1 cellular context compared by ENCODE assay signal in genomic region chr15:58178668-58179067, GRCh38.
TF ChIP-seq lines count a peak whose summit lies in the region.

No MANE protein-coding gene starts in this region.

TF ChIP-seq in K562, 482 proteins besides CTCF, POLR2A, EP300 and RAD21 (continued from another document and continues in another):
- TF ChIP-seq STAT6 (CRISPR knock-in tag; IDR thresholded peaks at IDR 0.05) (no peak), TBP (optimal IDR thresholded peaks at IDR 0.05; ENCODE audit: low read depth, low read length) (no peak), E2F3 (CRISPR knock-in tag; IDR thresholded peaks at IDR 0.05) (no peak), ZNF277 (CRISPR knock-in tag; IDR thresholded peaks at IDR 0.05; ENCODE audit: borderline replicate concordance) (no peak), RREB1 (CRISPR knock-in tag; IDR thresholded peaks at IDR 0.05) (no peak), HDAC2 (IDR thresholded peaks at IDR 0.05) (no peak), PHB (CRISPR knock-in tag; IDR thresholded peaks at IDR 0.05) (no peak), ZNF311 (CRISPR knock-in tag; IDR thresholded peaks at IDR 0.05) (no peak), DIDO1 (tag; IDR thresholded peaks at IDR 0.05; ENCODE audit: low read depth) (no peak), MED1 (CRISPR knock-in tag; IDR thresholded peaks at IDR 0.05; ENCODE audit: borderline replicate concordance) (no peak), BRCA1 (IDR thresholded peaks at IDR 0.05) (no peak), BRCA1 (CRISPR knock-in tag; IDR thresholded peaks at IDR 0.05) (no peak), CSDE1 (IDR thresholded peaks at IDR 0.05) (no peak), JUNB (CRISPR knock-in tag; conservative IDR thresholded peaks at IDR 0.05) (no peak), ETV6 (IDR thresholded peaks at IDR 0.05; ENCODE audit: borderline replicate concordance in 1 of 2, low read depth in 2 of 2, low read length in 1 of 2) (no peak), ETV6 (CRISPR knock-in tag; IDR thresholded peaks at IDR 0.05; ENCODE audit: borderline replicate concordance) (no peak), NCOA6 (IDR thresholded peaks at IDR 0.05) (no peak), ATF1 (CRISPR knock-in tag; IDR thresholded peaks at IDR 0.05) (no peak), ATF1 (tag; IDR thresholded peaks at IDR 0.05) (no peak), NFIC (IDR thresholded peaks at IDR 0.05) (no peak), CBFA2T3 (IDR thresholded peaks at IDR 0.05) (0 out of 2 replicates have a peak, but pooled peaks have one; percentile 21), ARID1B (IDR thresholded peaks at IDR 0.05) (peak; percentile 32), RCOR1 (IDR thresholded peaks at IDR 0.05; ENCODE audit: borderline replicate concordance in 1 of 2, low read depth in 2 of 2, low read length in 2 of 2) (no peak), PKNOX1 (IDR thresholded peaks at IDR 0.05) (no peak), ZBTB26 (CRISPR knock-in tag; IDR thresholded peaks at IDR 0.05) (no peak), CBX1 (IDR thresholded peaks at IDR 0.05; ENCODE audit: low read depth) (no peak), FIP1L1 (IDR thresholded peaks at IDR 0.05; ENCODE audit: low read depth, low read length, poor library complexity, severe bottlenecking) (no peak), SMARCA4 (IDR thresholded peaks at IDR 0.05) (no peak), SMARCC2 (IDR thresholded peaks at IDR 0.05; ENCODE audit: low read depth) (no peak), PRMT5 (CRISPR knock-in tag; IDR thresholded peaks at IDR 0.05) (no peak), ERF (CRISPR knock-in tag; IDR thresholded peaks at IDR 0.05) (no peak), GTF2A2 (tag; IDR thresholded peaks at IDR 0.05) (no peak), ELK3 (CRISPR knock-in tag; IDR thresholded peaks at IDR 0.05) (no peak), ZKSCAN1 (IDR thresholded peaks at IDR 0.05; ENCODE audit: low read depth, low read length) (0 out of 2 replicates have a peak, but pooled peaks have one; percentile 53), SMAD4 (CRISPR knock-in tag; conservative IDR thresholded peaks at IDR 0.05) (0 out of 2 replicates have a peak, but pooled peaks have one; percentile 2), CGGBP1 (CRISPR knock-in tag; IDR thresholded peaks at IDR 0.05) (no peak), KLF6 (CRISPR knock-in tag; IDR thresholded peaks at IDR 0.05; ENCODE audit: borderline replicate concordance) (no peak), ZNF589 (CRISPR knock-in tag; IDR thresholded peaks at IDR 0.05; ENCODE audit: low read depth) (0 out of 2 replicates have a peak, but pooled peaks have one; percentile 2), ZNF445 (CRISPR knock-in tag; IDR thresholded peaks at IDR 0.05; ENCODE audit: low read depth) (no peak), ZNF140 (CRISPR knock-in tag; IDR thresholded peaks at IDR 0.05) (no peak)
- TF ChIP-seq, protein P1, sequence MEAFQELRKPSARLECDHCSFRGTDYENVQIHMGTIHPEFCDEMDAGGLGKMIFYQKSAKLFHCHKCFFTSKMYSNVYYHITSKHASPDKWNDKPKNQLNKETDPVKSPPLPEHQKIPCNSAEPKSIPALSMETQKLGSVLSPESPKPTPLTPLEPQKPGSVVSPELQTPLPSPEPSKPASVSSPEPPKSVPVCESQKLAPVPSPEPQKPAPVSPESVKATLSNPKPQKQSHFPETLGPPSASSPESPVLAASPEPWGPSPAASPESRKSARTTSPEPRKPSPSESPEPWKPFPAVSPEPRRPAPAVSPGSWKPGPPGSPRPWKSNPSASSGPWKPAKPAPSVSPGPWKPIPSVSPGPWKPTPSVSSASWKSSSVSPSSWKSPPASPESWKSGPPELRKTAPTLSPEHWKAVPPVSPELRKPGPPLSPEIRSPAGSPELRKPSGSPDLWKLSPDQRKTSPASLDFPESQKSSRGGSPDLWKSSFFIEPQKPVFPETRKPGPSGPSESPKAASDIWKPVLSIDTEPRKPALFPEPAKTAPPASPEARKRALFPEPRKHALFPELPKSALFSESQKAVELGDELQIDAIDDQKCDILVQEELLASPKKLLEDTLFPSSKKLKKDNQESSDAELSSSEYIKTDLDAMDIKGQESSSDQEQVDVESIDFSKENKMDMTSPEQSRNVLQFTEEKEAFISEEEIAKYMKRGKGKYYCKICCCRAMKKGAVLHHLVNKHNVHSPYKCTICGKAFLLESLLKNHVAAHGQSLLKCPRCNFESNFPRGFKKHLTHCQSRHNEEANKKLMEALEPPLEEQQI (IDR thresholded peaks at IDR 0.05): no peak
- TF ChIP-seq, protein P2, sequence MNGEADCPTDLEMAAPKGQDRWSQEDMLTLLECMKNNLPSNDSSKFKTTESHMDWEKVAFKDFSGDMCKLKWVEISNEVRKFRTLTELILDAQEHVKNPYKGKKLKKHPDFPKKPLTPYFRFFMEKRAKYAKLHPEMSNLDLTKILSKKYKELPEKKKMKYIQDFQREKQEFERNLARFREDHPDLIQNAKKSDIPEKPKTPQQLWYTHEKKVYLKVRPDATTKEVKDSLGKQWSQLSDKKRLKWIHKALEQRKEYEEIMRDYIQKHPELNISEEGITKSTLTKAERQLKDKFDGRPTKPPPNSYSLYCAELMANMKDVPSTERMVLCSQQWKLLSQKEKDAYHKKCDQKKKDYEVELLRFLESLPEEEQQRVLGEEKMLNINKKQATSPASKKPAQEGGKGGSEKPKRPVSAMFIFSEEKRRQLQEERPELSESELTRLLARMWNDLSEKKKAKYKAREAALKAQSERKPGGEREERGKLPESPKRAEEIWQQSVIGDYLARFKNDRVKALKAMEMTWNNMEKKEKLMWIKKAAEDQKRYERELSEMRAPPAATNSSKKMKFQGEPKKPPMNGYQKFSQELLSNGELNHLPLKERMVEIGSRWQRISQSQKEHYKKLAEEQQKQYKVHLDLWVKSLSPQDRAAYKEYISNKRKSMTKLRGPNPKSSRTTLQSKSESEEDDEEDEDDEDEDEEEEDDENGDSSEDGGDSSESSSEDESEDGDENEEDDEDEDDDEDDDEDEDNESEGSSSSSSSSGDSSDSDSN (IDR thresholded peaks at IDR 0.05; ENCODE audit: borderline replicate concordance in 1 of 2, low read depth in 2 of 2, low read length in 2 of 2): no peak
